19 cellular contexts compared by ENCODE assay signal in genomic region chr11:130051077-130051476, GRCh38. TPM values are rescaled to one million over a fixed set of nuclear protein-coding genes. Genes with fewer than 3 reads are reported as not detected.
A peak's percentile ranks its signal among the peaks of the same experiment; 100 is the strongest.
DNase-seq lines count a peak whose midpoint lies in the region; ATAC-seq and TF ChIP-seq lines count a peak whose summit lies in the region.
"Had no signal": no experiment of that assay in that cellular context is flagged by ENCODE, and none has a peak within 500 bp of the region (broad histone marks: within the 10 kb centered on the region; RNA-seq: fewer than 3 reads in every experiment).

No MANE protein-coding gene starts in this region.

- TF ChIP-seq EP300 in esophagus muscularis mucosa (IDR thresholded peaks at IDR 0.05), result no peak

- H3K27me3 Mint-ChIP-seq in naive thymus-derived CD4-positive, alpha-beta T cell, result peaks cover 0 to 40% (median 3%) of the 10 kb centered on the region in 5 donors

- TF ChIP-seq CTCF in NB4 (IDR thresholded peaks at IDR 0.05; ENCODE audit: low read depth, low read length) (no peak), esophagus muscularis mucosa (IDR thresholded peaks at IDR 0.05) (no peak), ascending aorta (IDR thresholded peaks at IDR 0.05) (no peak)

- TF ChIP-seq POLR2A in NB4 (IDR thresholded peaks at IDR 0.05; ENCODE audit: extremely low read depth, insufficient read length), result no peak
- no peak for TF ChIP-seq POLR2A in esophagus muscularis mucosa (IDR thresholded peaks at IDR 0.05; ENCODE audit: low read depth)

- H3K27me3 ChIP-seq in esophagus muscularis mucosa (no peaks in the 10 kb centered on the region), ascending aorta (no peaks in the 10 kb centered on the region)
- H3K27me3 ChIP-seq in naive thymus-derived CD4-positive, alpha-beta T cell (ENCODE audit: control insufficient read depth in 2 of 2, insufficient read depth in 2 of 2, low read length in 2 of 2), result no peaks in the 10 kb centered on the region
- H3K27me3 ChIP-seq: uterus had no signal

- H3K9me3 ChIP-seq in esophagus muscularis mucosa (no peaks in the 10 kb centered on the region), ascending aorta (no peaks in the 10 kb centered on the region)
- no peaks in the 10 kb centered on the region for H3K9me3 ChIP-seq in naive thymus-derived CD4-positive, alpha-beta T cell (ENCODE audit: control insufficient read depth in 2 of 3, low read length in 3 of 3)
- H3K9me3 ChIP-seq: prostate gland, uterus had no signal

- WGBS in esophagus muscularis mucosa, result 60% methylated on average over 1 of the region's 1 CpG

- H3K27ac ChIP-seq in esophagus muscularis mucosa (replicated peaks in 1 of 4) (peak overlapping the region in 3 of 4 donors; percentile 57 to 58 (median 57)), ascending aorta (no peak overlapping the region)
- H3K27ac ChIP-seq in naive thymus-derived CD4-positive, alpha-beta T cell (ENCODE audit: low read depth, low read length), result no peak overlapping the region
- H3K27ac ChIP-seq: uterus had no signal

- no peak overlapping the region for H3K4me3 Mint-ChIP-seq in naive thymus-derived CD4-positive, alpha-beta T cell
- H3K4me3 Mint-ChIP-seq: B cell; stimulated activated naive CD8-positive, alpha-beta T cell treated with anti-CD3 and anti-CD28 coated beads, Interleukin-15, Interleukin-2, amounts not matched to agents 100 ng/mL and 50 ng/mL, for 24 hours had no signal

- peak; percentile 49 for DNase-seq in EH (ENCODE audit: low read depth)
- DNase-seq in NB4 (ENCODE audit: low read depth), result peak; percentile 94
- DNase-seq in esophagus muscularis mucosa (ENCODE audit: extremely low spot score), result no peak
- DNase-seq in naive thymus-derived CD4-positive, alpha-beta T cell, result no peak
- no peak for DNase-seq in NCI-H128 (lab: John Stamatoyannopoulos, UW; ENCODE audit: unreplicated experiment)
- DNase-seq in cortex of kidney (lab: John Stamatoyannopoulos, UW), result no peak
- no peak for DNase-seq in ascending aorta (ENCODE audit: low spot score in 2 of 2)
- DNase-seq: activated effector memory CD4-positive, alpha-beta T cell treated with anti-CD3 and anti-CD28 coated beads, Interleukin-2, amount 50 U/mL, for 16 hours; hippocampal formation; Karpas-422; NCI-H1694 treated with DMSO at 0.1 percent for 48 hours; NCI-H510A; SW 1271; uterus had no signal

- peak; percentile 76 for ATAC-seq in naive thymus-derived CD4-positive, alpha-beta T cell
- no peak for ATAC-seq in HG03039 (IDR thresholded peaks at IDR 0.05; ENCODE audit: unreplicated experiment)

- peaks cover 0 to 37% (median 29%) of the 10 kb centered on the region in 4 donors for H3K4me1 ChIP-seq in esophagus muscularis mucosa
- H3K4me1 ChIP-seq in naive thymus-derived CD4-positive, alpha-beta T cell (ENCODE audit: control insufficient read depth in 2 of 2, insufficient read depth in 2 of 2, low read length in 2 of 2), result no peaks in the 10 kb centered on the region
- peaks cover 0 to 3% of the 10 kb centered on the region in 2 donors for H3K4me1 ChIP-seq in ascending aorta
- H3K4me1 ChIP-seq: uterus had no signal

- POLR2A ChIA-PET in naive thymus-derived CD4-positive, alpha-beta T cell (lab: Charles Lee), result no interaction called here

- H3K4me1 Mint-ChIP-seq in naive thymus-derived CD4-positive, alpha-beta T cell, result no peaks in the 10 kb centered on the region
- H3K4me1 Mint-ChIP-seq: B cell had no signal

- peak overlapping the region in 1 of 9 donors; percentile 66 for H3K27ac Mint-ChIP-seq in naive thymus-derived CD4-positive, alpha-beta T cell
- H3K27ac Mint-ChIP-seq: B cell; stimulated activated naive CD8-positive, alpha-beta T cell treated with anti-CD3 and anti-CD28 coated beads, Interleukin-15, Interleukin-2, amounts not matched to agents 100 ng/mL and 50 ng/mL, for 24 hours had no signal

- no peak overlapping the region for H3K4me3 ChIP-seq in NB4 (ENCODE audit: low read depth, low read length)
- no peak overlapping the region for H3K4me3 ChIP-seq in esophagus muscularis mucosa
- no peak overlapping the region for H3K4me3 ChIP-seq in naive thymus-derived CD4-positive, alpha-beta T cell (ENCODE audit: low read length)
- no peak overlapping the region for H3K4me3 ChIP-seq in ascending aorta
- H3K4me3 ChIP-seq: coronary artery, prostate gland, uterus had no signal

- intact Hi-C loops in esophagus muscularis mucosa (cut with DNase I) (no loop called here), ascending aorta (cut with DNase I) (no loop called here)
- intact Hi-C loops in naive thymus-derived CD4-positive, alpha-beta T cell (cut with micrococcal nuclease), result no loop called here

- CTCF ChIA-PET in naive thymus-derived CD4-positive, alpha-beta T cell (lab: Charles Lee), result no interaction called here

- no peaks in the 10 kb centered on the region for H3K36me3 Mint-ChIP-seq in naive thymus-derived CD4-positive, alpha-beta T cell

- H3K36me3 ChIP-seq in esophagus muscularis mucosa (no peaks in the 10 kb centered on the region), ascending aorta (no peaks in the 10 kb centered on the region)
- H3K36me3 ChIP-seq in naive thymus-derived CD4-positive, alpha-beta T cell (ENCODE audit: control insufficient read depth in 2 of 3, insufficient read depth in 3 of 3, low read length in 3 of 3), result no peaks in the 10 kb centered on the region
- H3K36me3 ChIP-seq: prostate gland, uterus had no signal

- peaks cover 0 to 15% (median 0%) of the 10 kb centered on the region in 11 donors for H3K9me3 Mint-ChIP-seq in naive thymus-derived CD4-positive, alpha-beta T cell
- H3K9me3 Mint-ChIP-seq: stimulated activated naive CD8-positive, alpha-beta T cell treated with anti-CD3 and anti-CD28 coated beads, Interleukin-15, Interleukin-2, amounts not matched to agents 100 ng/mL and 50 ng/mL, for 24 hours had no signal

RNA-seq across cellular contexts. Expression of gene APLP2, which starts 18.6 kb away (rescaled TPM):
- total RNA-seq in esophagus muscularis mucosa (100 to 1,000 TPM; 311 to 479 (median 410) TPM), ascending aorta (216 TPM)
- 100 to 1,000 TPM in 1 of 5 experiments, 10 to 100 TPM in 4; 26.6 to 172 (median 51.5) TPM for total RNA-seq in naive thymus-derived CD4-positive, alpha-beta T cell
- polyA plus RNA-seq in naive thymus-derived CD4-positive, alpha-beta T cell, result 10 to 100 TPM; 33.2 to 43.0 TPM

RNA-seq across cellular contexts. Expression of gene PRDM10, which starts 48.4 kb away (rescaled TPM):
- 1 to 10 TPM; 5.1 to 8.6 (median 7.6) TPM for total RNA-seq in esophagus muscularis mucosa
- total RNA-seq in naive thymus-derived CD4-positive, alpha-beta T cell, result 10 to 100 TPM; 12.4 to 16.3 (median 13.8) TPM
- 1 to 10 TPM; 2.5 to 3.3 TPM for polyA plus RNA-seq in naive thymus-derived CD4-positive, alpha-beta T cell
- 48.1 TPM for total RNA-seq in ascending aorta

Comparison
In these comparisons a context has a peak if more than half of its experiments do, and no peak if none do; other contexts are left out.
1. DNase-seq: peak in EH (single experiment) and NB4 (single experiment); none in esophagus muscularis mucosa (single experiment), naive thymus-derived CD4-positive, alpha-beta T cell (0 of 9), NCI-H128 (single experiment), cortex of kidney (single experiment) and ascending aorta (0 of 2).
2. H3K27ac ChIP-seq: peak in esophagus muscularis mucosa (3 of 4); none in naive thymus-derived CD4-positive, alpha-beta T cell (single experiment) and ascending aorta (0 of 2).